In genomic region chr10:130352291-130352645, GRCh38 we compare ENCODE assay signal across 23 cellular contexts.
DNase-seq lines count a peak whose midpoint lies in the region; ATAC-seq, FAIRE-seq and TF ChIP-seq lines count a peak whose summit lies in the region.
"Had no signal": no experiment of that assay in that cellular context is flagged by ENCODE, and none has a peak within 500 bp of the region (broad histone marks: within the 10 kb centered on the region; RNA-seq: fewer than 3 reads in every experiment).

No MANE protein-coding gene starts in this region.

- H3K27me3 ChIP-seq in neuronal stem cell (ENCODE audit: control insufficient read depth in 3 of 3, insufficient read depth in 3 of 3, low read depth in 1 of 3, low read length in 3 of 3) = no peaks in the 10 kb centered on the region
- H3K27me3 ChIP-seq: BLaER1 had no signal

- no peaks in the 10 kb centered on the region for H3K9me3 ChIP-seq in neuronal stem cell (replicated peaks in 1 of 2; ENCODE audit: control insufficient read depth in 2 of 2, insufficient read depth in 1 of 2, low read depth in 1 of 2, low read length in 2 of 2)
- H3K9me3 ChIP-seq: BLaER1 had no signal

- no peak overlapping the region for H3K27ac ChIP-seq in neuronal stem cell (replicated peaks; ENCODE audit: low read length)
- H3K27ac ChIP-seq: BLaER1, PC-9 had no signal

- H3K23ac ChIP-seq in neuronal stem cell (ENCODE audit: low read depth, low read length, poor library complexity) = peak overlapping the region; percentile 10

- no peak overlapping the region for H3K4me2 ChIP-seq in neuronal stem cell (ENCODE audit: insufficient read depth, low read length, poor library complexity, severe bottlenecking)
- H3K4me2 ChIP-seq: BLaER1, PC-9 had no signal

- no peak overlapping the region for H3K27ac Mint-ChIP-seq in natural killer cell treated with Interleukin-12 subunit alpha and Interleukin-12 subunit beta and Interleukin-15 and Interleukin-18, amount 100 ng/mL, for 72 hours
- no peak overlapping the region for H3K27ac Mint-ChIP-seq in natural killer cell
- no peak overlapping the region for H3K27ac Mint-ChIP-seq in activated CD8-positive, alpha-beta T cell treated with anti-CD3 and anti-CD28 coated beads, Interleukin-2, amount 10 ng/mL, durations not matched to agents 7 days and 5 days
- H3K27ac Mint-ChIP-seq: CD4-positive, alpha-beta memory T cell; HFFc6 had no signal

- H2BK120ac ChIP-seq in neuronal stem cell (ENCODE audit: low read depth, low read length) = no peak overlapping the region

- no peaks in the 10 kb centered on the region for H3K36me3 ChIP-seq in neuronal stem cell (replicated peaks in 1 of 2; ENCODE audit: control insufficient read depth in 2 of 2, insufficient read depth in 2 of 2, low read length in 2 of 2)
- H3K36me3 ChIP-seq: BLaER1 had no signal

- H2BK15ac ChIP-seq in neuronal stem cell (ENCODE audit: low read length) = no peak overlapping the region

- H3K9ac ChIP-seq in neuronal stem cell (ENCODE audit: low read depth, low read length, poor library complexity) = no peak overlapping the region
- H3K9ac ChIP-seq: BLaER1 had no signal

- peak overlapping the region; percentile 44 for H3K18ac ChIP-seq in neuronal stem cell (ENCODE audit: low read length)

- H4K91ac ChIP-seq in neuronal stem cell (ENCODE audit: low read depth, low read length, poor library complexity) = no peak overlapping the region

- H3K9me3 Mint-ChIP-seq in natural killer cell treated with Interleukin-12 subunit alpha and Interleukin-12 subunit beta and Interleukin-15 and Interleukin-18, amount 100 ng/mL, for 72 hours = no peaks in the 10 kb centered on the region
- peaks cover 2 to 3% of the 10 kb centered on the region in 2 donors for H3K9me3 Mint-ChIP-seq in natural killer cell
- H3K9me3 Mint-ChIP-seq in activated CD8-positive, alpha-beta T cell treated with anti-CD3 and anti-CD28 coated beads, Interleukin-2, amount 10 ng/mL, durations not matched to agents 7 days and 5 days (ENCODE audit: insufficient read depth) = no peaks in the 10 kb centered on the region

- no peak overlapping the region for H2AFZ ChIP-seq in neuronal stem cell (ENCODE audit: low read length)
- H2AFZ ChIP-seq: PC-9 had no signal

- H2BK5ac ChIP-seq in neuronal stem cell (ENCODE audit: low read length) = peak overlapping the region; percentile 11

- intact Hi-C loops in natural killer cell (cut with micrococcal nuclease) = no loop called here

- H3K4me3 Mint-ChIP-seq in natural killer cell treated with Interleukin-12 subunit alpha and Interleukin-12 subunit beta and Interleukin-15 and Interleukin-18, amount 100 ng/mL, for 72 hours = no peak overlapping the region
- H3K4me3 Mint-ChIP-seq in natural killer cell = no peak overlapping the region
- H3K4me3 Mint-ChIP-seq in activated CD8-positive, alpha-beta T cell treated with anti-CD3 and anti-CD28 coated beads, Interleukin-2, amount 10 ng/mL, durations not matched to agents 7 days and 5 days = no peak overlapping the region
- H3K4me3 Mint-ChIP-seq: CD4-positive, alpha-beta memory T cell; HFFc6 had no signal

- no peak overlapping the region for H3K14ac ChIP-seq in neuronal stem cell (ENCODE audit: low read length)

- no CpG with 5 or more reads among the region's 9 CpGs for WGBS in neuronal stem cell (ENCODE audit: extremely low coverage in 2 of 2, insufficient read length in 2 of 2, insufficient replicate concordance in 1 of 2), 2 donors

- no peak for ATAC-seq in natural killer cell treated with Interleukin-12 subunit alpha and Interleukin-12 subunit beta and Interleukin-15 and Interleukin-18, amount 100 ng/mL, for 72 hours
- no peak for ATAC-seq in natural killer cell
- no peak for ATAC-seq in activated CD8-positive, alpha-beta T cell treated with anti-CD3 and anti-CD28 coated beads, Interleukin-2, amount 10 ng/mL, durations not matched to agents 7 days and 5 days
- no peak for ATAC-seq in HG02642 (IDR thresholded peaks at IDR 0.05; ENCODE audit: poor library complexity, unreplicated experiment)
- ATAC-seq: HepG2 had no signal

- H4K8ac ChIP-seq in neuronal stem cell (ENCODE audit: low read depth, low read length) = no peak overlapping the region

- DNase-seq in natural killer cell treated with Interleukin-12 subunit alpha and Interleukin-12 subunit beta and Interleukin-15 and Interleukin-18, amount 100 ng/mL, for 72 hours (ENCODE audit: low spot score) = peak; percentile 10
- no peak for DNase-seq in natural killer cell
- peak; percentile 62 for DNase-seq in iPS-NIHi11 (ENCODE audit: low spot score)
- DNase-seq in neuronal stem cell (ENCODE audit: low spot score) = no peak
- no peak for DNase-seq in RCC 7860 (ENCODE audit: low spot score)
- DNase-seq in activated CD8-positive, alpha-beta T cell treated with anti-CD3 and anti-CD28 coated beads, Interleukin-2, amount 10 ng/mL, durations not matched to agents 7 days and 5 days = no peak
- DNase-seq: CD4-positive, alpha-beta memory T cell; DMS153; EL; HFFc6; KG1; MV-4-11; NCI-H1417; NCI-H187 treated with DMSO at 0.1 percent for 48 hours; NCI-H226; NCI-H82; PC-9 had no signal

- H3K4me1 ChIP-seq in neuronal stem cell (ENCODE audit: control insufficient read depth in 2 of 2, insufficient read depth in 1 of 2, low read depth in 1 of 2, low read length in 2 of 2) = no peaks in the 10 kb centered on the region

- H2AK5ac ChIP-seq in neuronal stem cell (ENCODE audit: low read depth, low read length) = no peak overlapping the region

- no peaks in the 10 kb centered on the region for H3K4me1 Mint-ChIP-seq in natural killer cell treated with Interleukin-12 subunit alpha and Interleukin-12 subunit beta and Interleukin-15 and Interleukin-18, amount 100 ng/mL, for 72 hours (ENCODE audit: low read depth in 2 of 2)
- no peaks in the 10 kb centered on the region for H3K4me1 Mint-ChIP-seq in natural killer cell
- no peaks in the 10 kb centered on the region for H3K4me1 Mint-ChIP-seq in activated CD8-positive, alpha-beta T cell treated with anti-CD3 and anti-CD28 coated beads, Interleukin-2, amount 10 ng/mL, durations not matched to agents 7 days and 5 days (ENCODE audit: low read depth)
- H3K4me1 Mint-ChIP-seq: CD4-positive, alpha-beta memory T cell had no signal

- CTCF ChIA-PET in activated CD8-positive, alpha-beta T cell treated with anti-CD3 and anti-CD28 coated beads, Interleukin-2, amount 10 ng/mL, durations not matched to agents 7 days and 5 days (lab: Charles Lee) = no interaction called here

- POLR2A ChIA-PET in activated CD8-positive, alpha-beta T cell treated with anti-CD3 and anti-CD28 coated beads, Interleukin-2, amount 10 ng/mL, durations not matched to agents 7 days and 5 days (lab: Charles Lee) = no interaction called here

- no peak overlapping the region for H3K4ac ChIP-seq in neuronal stem cell (ENCODE audit: low read length)

- no peaks in the 10 kb centered on the region for H3K79me1 ChIP-seq in neuronal stem cell (ENCODE audit: low read depth, low read length)

- H3K4me3 ChIP-seq in neuronal stem cell (ENCODE audit: low read length in 2 of 2) = no peak overlapping the region
- H3K4me3 ChIP-seq: BLaER1, PC-9 had no signal

- no peak overlapping the region for H2BK12ac ChIP-seq in neuronal stem cell (ENCODE audit: low read length)

- TF ChIP-seq CTCF in natural killer cell (IDR thresholded peaks at IDR 0.05) = no peak

- peaks cover 2 to 17% of the 10 kb centered on the region in 2 donors for H3K27me3 Mint-ChIP-seq in natural killer cell treated with Interleukin-12 subunit alpha and Interleukin-12 subunit beta and Interleukin-15 and Interleukin-18, amount 100 ng/mL, for 72 hours
- H3K27me3 Mint-ChIP-seq in natural killer cell (ENCODE audit: low read depth in 2 of 2) = no peaks in the 10 kb centered on the region
- no peaks in the 10 kb centered on the region for H3K27me3 Mint-ChIP-seq in activated CD8-positive, alpha-beta T cell treated with anti-CD3 and anti-CD28 coated beads, Interleukin-2, amount 10 ng/mL, durations not matched to agents 7 days and 5 days (ENCODE audit: low read depth)
- H3K27me3 Mint-ChIP-seq: CD4-positive, alpha-beta memory T cell had no signal

- no peak for FAIRE-seq in RCC 7860 (lab: Jason Lieb, UNC)
- FAIRE-seq: GM12891, GM18507, H54, HepG2 had no signal

- no peaks in the 10 kb centered on the region for H3K36me3 Mint-ChIP-seq in natural killer cell treated with Interleukin-12 subunit alpha and Interleukin-12 subunit beta and Interleukin-15 and Interleukin-18, amount 100 ng/mL, for 72 hours
- H3K36me3 Mint-ChIP-seq in natural killer cell = no peaks in the 10 kb centered on the region
- H3K36me3 Mint-ChIP-seq in activated CD8-positive, alpha-beta T cell treated with anti-CD3 and anti-CD28 coated beads, Interleukin-2, amount 10 ng/mL, durations not matched to agents 7 days and 5 days (ENCODE audit: low read depth) = no peaks in the 10 kb centered on the region
- H3K36me3 Mint-ChIP-seq: CD4-positive, alpha-beta memory T cell had no signal

Comparison
In these comparisons a context has a peak if more than half of its experiments do, and no peak if none do; other contexts are left out.
1. DNase-seq: peak in natural killer cell treated with Interleukin-12 subunit alpha and Interleukin-12 subunit beta and Interleukin-15 and Interleukin-18, amount 100 ng/mL, for 72 hours (single experiment) and iPS-NIHi11 (single experiment); none in natural killer cell (single experiment), neuronal stem cell (single experiment), RCC 7860 (single experiment) and activated CD8-positive, alpha-beta T cell treated with anti-CD3 and anti-CD28 coated beads, Interleukin-2, amount 10 ng/mL, durations not matched to agents 7 days and 5 days (single experiment).